ENCODE assay signal across 10 cellular contexts in genomic region chr14:34012978-34013713, GRCh38.
DNase-seq lines count a peak whose midpoint lies in the region; ATAC-seq and TF ChIP-seq lines count a peak whose summit lies in the region.
"Had no signal": no experiment of that assay in that cellular context is flagged by ENCODE, and none has a peak within 500 bp of the region (broad histone marks: within the 10 kb centered on the region; RNA-seq: fewer than 3 reads in every experiment).

No MANE protein-coding gene starts in this region.

- TF ChIP-seq CTCF in GM06990 (IDR thresholded peaks at IDR 0.05; ENCODE audit: insufficient read depth, low read length, poor library complexity, severe bottlenecking) (no peak), ascending aorta (IDR thresholded peaks at IDR 0.05) (no peak)

- H3K4me1 ChIP-seq in ascending aorta: no peaks in the 10 kb centered on the region
- H3K4me1 ChIP-seq: uterus had no signal

- ATAC-seq in GM19455 (IDR thresholded peaks at IDR 0.05; ENCODE audit: unreplicated experiment) (peak; percentile 61), HG03432 (IDR thresholded peaks at IDR 0.05; ENCODE audit: unreplicated experiment) (peak; percentile 81)

- H3K27ac Mint-ChIP-seq in activated T-helper 1 cell treated with anti-CD3 and anti-CD28 coated beads, Interleukin-12 subunit alpha, Interleukin-12 subunit beta, Interleukin-2, Interleukin-4 antibody, amounts not matched to agents 30 ng/mL and 10 ng/mL and 1 ng/mL, durations not matched to agents 14 hours and 24 hours and 36 hours: peak overlapping the region; percentile 82

- peaks cover 26% of the 10 kb centered on the region for H3K36me3 Mint-ChIP-seq in activated T-helper 1 cell treated with anti-CD3 and anti-CD28 coated beads, Interleukin-12 subunit alpha, Interleukin-12 subunit beta, Interleukin-2, Interleukin-4 antibody, amounts not matched to agents 30 ng/mL and 10 ng/mL and 1 ng/mL, durations not matched to agents 14 hours and 24 hours and 36 hours (ENCODE audit: low read depth)

- DNase-seq in GM06990 (ENCODE audit: extremely low read depth, insufficient read length) (peak; percentile 39), HT-29 (ENCODE audit: low spot score) (no peak), ascending aorta (ENCODE audit: low spot score in 2 of 2) (no peak), DMS79 treated with DMSO at 0.1 percent for 48 hours (lab: John Stamatoyannopoulos, UW) (no peak)
- no peak for DNase-seq in activated T-helper 1 cell treated with anti-CD3 and anti-CD28 coated beads, Interleukin-12 subunit alpha, Interleukin-12 subunit beta, Interleukin-2, Interleukin-4 antibody, amounts not matched to agents 30 ng/mL and 10 ng/mL and 1 ng/mL, durations not matched to agents 14 hours and 24 hours and 36 hours (ENCODE audit: low spot score)
- DNase-seq in activated CD8-positive, alpha-beta memory T cell treated with anti-CD3 and anti-CD28 coated beads, Interleukin-2, amount 50 U/mL, for 4 hours: no peak
- DNase-seq: uterus had no signal

- no peaks in the 10 kb centered on the region for H3K9me3 ChIP-seq in ascending aorta
- H3K9me3 ChIP-seq: uterus had no signal

- H3K4me3 Mint-ChIP-seq in activated T-helper 1 cell treated with anti-CD3 and anti-CD28 coated beads, Interleukin-12 subunit alpha, Interleukin-12 subunit beta, Interleukin-2, Interleukin-4 antibody, amounts not matched to agents 30 ng/mL and 10 ng/mL and 1 ng/mL, durations not matched to agents 14 hours and 24 hours and 36 hours: peak overlapping the region; percentile 47
- H3K4me3 Mint-ChIP-seq: neural crest cell had no signal

- H3K27me3 Mint-ChIP-seq in activated T-helper 1 cell treated with anti-CD3 and anti-CD28 coated beads, Interleukin-12 subunit alpha, Interleukin-12 subunit beta, Interleukin-2, Interleukin-4 antibody, amounts not matched to agents 30 ng/mL and 10 ng/mL and 1 ng/mL, durations not matched to agents 14 hours and 24 hours and 36 hours (ENCODE audit: insufficient read depth): no peaks in the 10 kb centered on the region

- H3K4me3 ChIP-seq in GM06990 (replicated peaks; ENCODE audit: low read depth, low read length) (no peak overlapping the region), ascending aorta (no peak overlapping the region)
- H3K4me3 ChIP-seq: uterus had no signal

- H3K27me3 ChIP-seq in GM06990 (replicated peaks; ENCODE audit: control insufficient read depth, insufficient read depth, low read length): no peaks in the 10 kb centered on the region
- no peaks in the 10 kb centered on the region for H3K27me3 ChIP-seq in ascending aorta
- H3K27me3 ChIP-seq: uterus had no signal

- H3K9me3 Mint-ChIP-seq in activated T-helper 1 cell treated with anti-CD3 and anti-CD28 coated beads, Interleukin-12 subunit alpha, Interleukin-12 subunit beta, Interleukin-2, Interleukin-4 antibody, amounts not matched to agents 30 ng/mL and 10 ng/mL and 1 ng/mL, durations not matched to agents 14 hours and 24 hours and 36 hours: peaks cover 23% of the 10 kb centered on the region

- H3K4me1 Mint-ChIP-seq in activated T-helper 1 cell treated with anti-CD3 and anti-CD28 coated beads, Interleukin-12 subunit alpha, Interleukin-12 subunit beta, Interleukin-2, Interleukin-4 antibody, amounts not matched to agents 30 ng/mL and 10 ng/mL and 1 ng/mL, durations not matched to agents 14 hours and 24 hours and 36 hours (ENCODE audit: low read depth): peaks cover 47% of the 10 kb centered on the region

- H3K36me3 ChIP-seq in GM06990 (ENCODE audit: control insufficient read depth, insufficient read depth, low read length) (no peaks in the 10 kb centered on the region), ascending aorta (no peaks in the 10 kb centered on the region)
- H3K36me3 ChIP-seq: uterus had no signal

- no peak overlapping the region for H3K27ac ChIP-seq in ascending aorta
- H3K27ac ChIP-seq: uterus had no signal

- intact Hi-C loops in activated T-helper 1 cell treated with anti-CD3 and anti-CD28 coated beads, Interleukin-12 subunit alpha, Interleukin-12 subunit beta, Interleukin-2, Interleukin-4 antibody, amounts not matched to agents 30 ng/mL and 10 ng/mL and 1 ng/mL, durations not matched to agents 14 hours and 24 hours and 36 hours (cut with micrococcal nuclease): loop anchor here (1.0 to 5.0 kb wide), 3 partner anchors 30 to 214 kb away; partner anchors contain the start of gene EGLN3
- intact Hi-C loops in ascending aorta (cut with DNase I): no loop called here
